In genomic region chr9:99140685-99141314, GRCh38 we compare ENCODE assay signal across 8 cellular contexts. TPM values are rescaled to one million over a fixed set of nuclear protein-coding genes. Genes with fewer than 3 reads are reported as not detected.
DNase-seq lines count a peak whose midpoint lies in the region; ATAC-seq lines count a peak whose summit lies in the region.

No MANE protein-coding gene starts in this region.

- no peaks in the 10 kb centered on the region for H3K27me3 ChIP-seq in effector memory CD4-positive, alpha-beta T cell (replicated peaks; ENCODE audit: control insufficient read depth, insufficient read depth, low read length, poor library complexity, severe bottlenecking)
- no peaks in the 10 kb centered on the region for H3K27me3 ChIP-seq in mesendoderm (ENCODE audit: insufficient read depth, low read length, poor library complexity)

- H3K9ac ChIP-seq in mesendoderm (ENCODE audit: low read length): no peak overlapping the region

- H3K36me3 ChIP-seq in effector memory CD4-positive, alpha-beta T cell (ENCODE audit: control insufficient read depth, insufficient read depth, low read length): peaks cover 31% of the 10 kb centered on the region
- peaks cover 1% of the 10 kb centered on the region for H3K36me3 ChIP-seq in mesendoderm (ENCODE audit: control insufficient read depth, insufficient read depth, low read length)

- H3K27ac ChIP-seq in effector memory CD4-positive, alpha-beta T cell (ENCODE audit: insufficient read depth, low read length, poor library complexity, severe bottlenecking): no peak overlapping the region
- H3K27ac ChIP-seq in mesendoderm (ENCODE audit: low read depth, low read length): no peak overlapping the region

- no peaks in the 10 kb centered on the region for H3K9me3 ChIP-seq in effector memory CD4-positive, alpha-beta T cell (ENCODE audit: control insufficient read depth, low read length)

- no peak overlapping the region for H4K5ac ChIP-seq in mesendoderm (ENCODE audit: low read length)

- no peak overlapping the region for H2AK5ac ChIP-seq in mesendoderm (ENCODE audit: low read length)

- H3K79me2 ChIP-seq in mesendoderm (ENCODE audit: control insufficient read depth, insufficient read depth, low read length): no peaks in the 10 kb centered on the region

- H3K23ac ChIP-seq in mesendoderm (ENCODE audit: low read length): no peak overlapping the region

- no peak overlapping the region for H3K56ac ChIP-seq in mesendoderm (ENCODE audit: low read length)

- no peak overlapping the region for H2BK5ac ChIP-seq in mesendoderm (ENCODE audit: low read length)

- H3K79me1 ChIP-seq in mesendoderm (ENCODE audit: low read length): no peaks in the 10 kb centered on the region

- H3K4me2 ChIP-seq in mesendoderm (ENCODE audit: low read length): no peak overlapping the region

- peak; percentile 69 for ATAC-seq in GM19395 (IDR thresholded peaks at IDR 0.05; ENCODE audit: unreplicated experiment)
- ATAC-seq in stimulated activated naive CD8-positive, alpha-beta T cell treated with anti-CD3 and anti-CD28 coated beads, Interleukin-15, Interleukin-2, amounts not matched to agents 100 U/mL and 50 U/mL, for 24 hours: peak; percentile 66
- no peak for ATAC-seq in HG03025 (IDR thresholded peaks at IDR 0.05; ENCODE audit: low FRiP score, unreplicated experiment)

- H3K4me3 ChIP-seq in effector memory CD4-positive, alpha-beta T cell (ENCODE audit: insufficient read depth, low read depth, low read length, poor library complexity, severe bottlenecking): no peak overlapping the region
- H3K4me3 ChIP-seq in mesendoderm (ENCODE audit: low read length): no peak overlapping the region

- no CpG with 5 or more reads among the region's 2 CpGs for WGBS in mesendoderm (ENCODE audit: extremely low coverage, insufficient coverage, low lambda C conversion rate)

- no peak overlapping the region for H3K18ac ChIP-seq in mesendoderm (ENCODE audit: low read length)

- no peak overlapping the region for H4K8ac ChIP-seq in mesendoderm (ENCODE audit: low read depth, low read length)

- peaks cover 3% of the 10 kb centered on the region for H3K4me1 ChIP-seq in effector memory CD4-positive, alpha-beta T cell (ENCODE audit: control insufficient read depth, insufficient read depth, low read length, poor library complexity, severe bottlenecking)
- no peaks in the 10 kb centered on the region for H3K4me1 ChIP-seq in mesendoderm (ENCODE audit: control insufficient read depth, low read depth, low read length)

- H3K4ac ChIP-seq in mesendoderm (ENCODE audit: low read depth, low read length): no peak overlapping the region

- no peak overlapping the region for H2BK15ac ChIP-seq in mesendoderm (replicated peaks; ENCODE audit: low read depth)

- no peak overlapping the region for H2BK120ac ChIP-seq in mesendoderm (ENCODE audit: low read depth, low read length)

- peak; percentile 32 for DNase-seq in COR-L47 (lab: John Stamatoyannopoulos, UW)
- DNase-seq in M059J (ENCODE audit: low read depth): peak; percentile 59
- peak; percentile 36 to 55 for DNase-seq in activated CD4-positive, alpha-beta T cell treated with anti-CD3 and anti-CD28 coated beads for 4 hours
- peak; percentile 9 to 32 (median 17) for DNase-seq in effector memory CD4-positive, alpha-beta T cell
- peak; percentile 87 for DNase-seq in mesendoderm
- DNase-seq in stimulated activated naive CD8-positive, alpha-beta T cell treated with anti-CD3 and anti-CD28 coated beads, Interleukin-15, Interleukin-2, amounts not matched to agents 100 U/mL and 50 U/mL, for 24 hours: peak; percentile 42

RNA-seq across cellular contexts. Expression of gene TGFBR1, which starts 35.9 kb away (rescaled TPM):
- 28.9 and 48.1 TPM in 2 replicates for total RNA-seq in M059J (2014; rRNA removed; shearing (Covaris generic))
- 21.7 TPM for polyA plus RNA-seq in mesendoderm (2013, experiment 1 of 2)
- polyA plus RNA-seq in mesendoderm (2013, experiment 2 of 2): 21.0 TPM

Comparison
In these comparisons a context has a peak if more than half of its experiments do, and no peak if none do; other contexts are left out.
1. DNase-seq: peak in every context shown above with its lines; median percentile 87 in mesendoderm; 59 in M059J; 46 in activated CD4-positive, alpha-beta T cell treated with anti-CD3 and anti-CD28 coated beads for 4 hours; 42 in stimulated activated naive CD8-positive, alpha-beta T cell treated with anti-CD3 and anti-CD28 coated beads, Interleukin-15, Interleukin-2, amounts not matched to agents 100 U/mL and 50 U/mL, for 24 hours; 32 in COR-L47; 17 in effector memory CD4-positive, alpha-beta T cell.